In genomic region chr20:18465536-18466200, GRCh38 we compare ENCODE assay signal across 1 cellular context.
TF ChIP-seq lines count a peak whose summit lies in the region.

No MANE protein-coding gene starts in this region.

TF ChIP-seq in A549, 52 proteins besides CTCF, POLR2A, EP300 and RAD21 (continued from another document):
- TF ChIP-seq REST (IDR thresholded peaks at IDR 0.05) (no peak), HES2 (IDR thresholded peaks at IDR 0.05) (no peak), KDM5A (IDR thresholded peaks at IDR 0.05) (no peak), FOXS1 (CRISPR knock-in tag; IDR thresholded peaks at IDR 0.05) (no peak), FOSB (CRISPR knock-in tag; IDR thresholded peaks at IDR 0.05) (no peak), ZSCAN20 (CRISPR knock-in tag; IDR thresholded peaks at IDR 0.05) (no peak), HEYL (CRISPR knock-in tag; IDR thresholded peaks at IDR 0.05) (no peak), CEBPB (IDR thresholded peaks at IDR 0.05) (no peak), RNF2 (IDR thresholded peaks at IDR 0.05; ENCODE audit: borderline replicate concordance, low read depth) (no peak), USF2 (IDR thresholded peaks at IDR 0.05) (no peak), NFE2L2 (conservative IDR thresholded peaks at IDR 0.05; ENCODE audit: low read length) (no peak)
